8 cellular contexts compared by ENCODE assay signal in the genomic region with DNA sequence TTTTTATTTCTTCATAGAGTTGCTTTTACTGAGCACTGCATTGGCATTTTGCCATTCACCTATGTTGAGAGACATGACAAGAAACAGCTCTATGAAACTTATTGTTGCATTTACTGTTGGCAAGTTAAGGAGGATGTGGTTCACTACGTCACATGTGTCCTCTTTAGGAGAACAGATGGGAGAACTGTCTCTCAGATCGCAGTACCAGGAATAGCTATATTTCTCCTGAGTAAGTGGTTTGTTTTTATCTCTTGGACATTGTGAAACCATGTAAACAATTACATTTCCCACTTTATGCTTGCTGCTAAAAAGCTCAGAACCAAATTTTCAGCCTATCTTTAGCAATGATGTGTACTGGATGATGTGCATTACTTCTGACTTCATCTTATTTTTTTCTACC. TPM values are rescaled to one million over a fixed set of nuclear protein-coding genes. Genes with fewer than 3 reads are reported as not detected.
DNase-seq lines count a peak whose midpoint lies in the region; ATAC-seq and TF ChIP-seq lines count a peak whose summit lies in the region.

No MANE protein-coding gene starts in this region.

- peak in 1 of 2 donors; percentile 31 for DNase-seq in central memory CD8-positive, alpha-beta T cell (ENCODE audit: low spot score in 2 of 2)
- DNase-seq in natural killer cell (no peak), NCI-H2171 (lab: John Stamatoyannopoulos, UW) (no peak), NCI-H1436 treated with DMSO at 0.1 percent for 48 hours (lab: John Stamatoyannopoulos, UW) (no peak)
- no peak for DNase-seq in stimulated activated CD4-positive, alpha-beta T cell treated with anti-CD3 and anti-CD28 coated beads, Interleukin-15, amount 100 ng/mL, for 24 hours

- peak overlapping the region; percentile 80 for H3K27ac Mint-ChIP-seq in central memory CD8-positive, alpha-beta T cell (ENCODE audit: low read depth)
- H3K27ac Mint-ChIP-seq in natural killer cell: peak overlapping the region; percentile 68 to 78

- no peak for TF ChIP-seq POLR2A in GM18505 (IDR thresholded peaks at IDR 0.05; ENCODE audit: borderline replicate concordance, extremely low read depth, insufficient read depth, insufficient read length)

- no peak overlapping the region for H3K4me3 Mint-ChIP-seq in central memory CD8-positive, alpha-beta T cell
- no peak overlapping the region for H3K4me3 Mint-ChIP-seq in natural killer cell

- H3K27me3 Mint-ChIP-seq in central memory CD8-positive, alpha-beta T cell: no peaks in the 10 kb centered on the region
- peaks cover 0 to 10% of the 10 kb centered on the region in 2 donors for H3K27me3 Mint-ChIP-seq in natural killer cell (ENCODE audit: low read depth in 2 of 2)

- intact Hi-C loops in natural killer cell (cut with micrococcal nuclease): no loop called here

- no peaks in the 10 kb centered on the region for H3K9me3 Mint-ChIP-seq in central memory CD8-positive, alpha-beta T cell
- H3K9me3 Mint-ChIP-seq in natural killer cell: no peaks in the 10 kb centered on the region

- no peak for TF ChIP-seq CTCF in natural killer cell (IDR thresholded peaks at IDR 0.05)

- H3K4me1 Mint-ChIP-seq in central memory CD8-positive, alpha-beta T cell: peaks cover 33% of the 10 kb centered on the region
- peaks cover 21 to 23% of the 10 kb centered on the region in 2 donors for H3K4me1 Mint-ChIP-seq in natural killer cell

- ATAC-seq in GM18909 (IDR thresholded peaks at IDR 0.05; ENCODE audit: poor library complexity, unreplicated experiment) (peak; percentile 77), HG03460 (IDR thresholded peaks at IDR 0.05; ENCODE audit: unreplicated experiment) (peak; percentile 82), natural killer cell (peak; percentile 86 to 89 (median 87)), GM18505 (IDR thresholded peaks at IDR 0.05; ENCODE audit: unreplicated experiment) (no peak)
- ATAC-seq in central memory CD8-positive, alpha-beta T cell (replicated peaks; ENCODE audit: extremely low read depth, poor library complexity, severe bottlenecking): peak; percentile 93

- H3K36me3 Mint-ChIP-seq in central memory CD8-positive, alpha-beta T cell (ENCODE audit: insufficient read depth): peaks cover 1% of the 10 kb centered on the region
- no peaks in the 10 kb centered on the region for H3K36me3 Mint-ChIP-seq in natural killer cell

RNA-seq across cellular contexts. Expression of gene PSMA1, which starts 34.8 kb away (rescaled TPM):
- total RNA-seq in natural killer cell: 100 to 1,000 TPM; 143 to 176 (median 155) TPM

RNA-seq across cellular contexts. Expression of gene COPB1, which starts 55.3 kb away (rescaled TPM):
- total RNA-seq in natural killer cell: 10 to 100 TPM; 77.1 to 83.8 (median 80.4) TPM
